ENCODE assay signal across 1 cellular context in genomic region chr6:15796130-15796766, GRCh38.
TF ChIP-seq lines count a peak whose summit lies in the region.

No MANE protein-coding gene starts in this region.

TF ChIP-seq in WTC11, 78 proteins besides CTCF, POLR2A, EP300 and RAD21 (continued from another document):
- TF ChIP-seq, protein P1, sequence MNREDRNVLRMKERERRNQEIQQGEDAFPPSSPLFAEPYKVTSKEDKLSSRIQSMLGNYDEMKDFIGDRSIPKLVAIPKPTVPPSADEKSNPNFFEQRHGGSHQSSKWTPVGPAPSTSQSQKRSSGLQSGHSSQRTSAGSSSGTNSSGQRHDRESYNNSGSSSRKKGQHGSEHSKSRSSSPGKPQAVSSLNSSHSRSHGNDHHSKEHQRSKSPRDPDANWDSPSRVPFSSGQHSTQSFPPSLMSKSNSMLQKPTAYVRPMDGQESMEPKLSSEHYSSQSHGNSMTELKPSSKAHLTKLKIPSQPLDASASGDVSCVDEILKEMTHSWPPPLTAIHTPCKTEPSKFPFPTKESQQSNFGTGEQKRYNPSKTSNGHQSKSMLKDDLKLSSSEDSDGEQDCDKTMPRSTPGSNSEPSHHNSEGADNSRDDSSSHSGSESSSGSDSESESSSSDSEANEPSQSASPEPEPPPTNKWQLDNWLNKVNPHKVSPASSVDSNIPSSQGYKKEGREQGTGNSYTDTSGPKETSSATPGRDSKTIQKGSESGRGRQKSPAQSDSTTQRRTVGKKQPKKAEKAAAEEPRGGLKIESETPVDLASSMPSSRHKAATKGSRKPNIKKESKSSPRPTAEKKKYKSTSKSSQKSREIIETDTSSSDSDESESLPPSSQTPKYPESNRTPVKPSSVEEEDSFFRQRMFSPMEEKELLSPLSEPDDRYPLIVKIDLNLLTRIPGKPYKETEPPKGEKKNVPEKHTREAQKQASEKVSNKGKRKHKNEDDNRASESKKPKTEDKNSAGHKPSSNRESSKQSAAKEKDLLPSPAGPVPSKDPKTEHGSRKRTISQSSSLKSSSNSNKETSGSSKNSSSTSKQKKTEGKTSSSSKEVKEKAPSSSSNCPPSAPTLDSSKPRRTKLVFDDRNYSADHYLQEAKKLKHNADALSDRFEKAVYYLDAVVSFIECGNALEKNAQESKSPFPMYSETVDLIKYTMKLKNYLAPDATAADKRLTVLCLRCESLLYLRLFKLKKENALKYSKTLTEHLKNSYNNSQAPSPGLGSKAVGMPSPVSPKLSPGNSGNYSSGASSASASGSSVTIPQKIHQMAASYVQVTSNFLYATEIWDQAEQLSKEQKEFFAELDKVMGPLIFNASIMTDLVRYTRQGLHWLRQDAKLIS (CRISPR knock-in tag; IDR thresholded peaks at IDR 0.05; ENCODE audit: borderline replicate concordance), result no peak
- TF ChIP-seq ATF1 (CRISPR knock-in tag; IDR thresholded peaks at IDR 0.05) (no peak), NFE2L1 (CRISPR knock-in tag; IDR thresholded peaks at IDR 0.05) (no peak), RELA (CRISPR knock-in tag; IDR thresholded peaks at IDR 0.05; ENCODE audit: borderline replicate concordance) (no peak), PRRX2 (CRISPR knock-in tag; IDR thresholded peaks at IDR 0.05) (no peak), FOXP4 (CRISPR knock-in tag; IDR thresholded peaks at IDR 0.05) (no peak), ZNF425 (CRISPR knock-in tag; conservative IDR thresholded peaks at IDR 0.05) (no peak), RORB (CRISPR knock-in tag; IDR thresholded peaks at IDR 0.05) (no peak), ZNF263 (CRISPR knock-in tag; IDR thresholded peaks at IDR 0.05; ENCODE audit: low read depth) (no peak), HMGA2 (CRISPR knock-in tag; IDR thresholded peaks at IDR 0.05) (no peak), NFATC4 (CRISPR knock-in tag; IDR thresholded peaks at IDR 0.05) (no peak)
- TF ChIP-seq, protein P2, sequence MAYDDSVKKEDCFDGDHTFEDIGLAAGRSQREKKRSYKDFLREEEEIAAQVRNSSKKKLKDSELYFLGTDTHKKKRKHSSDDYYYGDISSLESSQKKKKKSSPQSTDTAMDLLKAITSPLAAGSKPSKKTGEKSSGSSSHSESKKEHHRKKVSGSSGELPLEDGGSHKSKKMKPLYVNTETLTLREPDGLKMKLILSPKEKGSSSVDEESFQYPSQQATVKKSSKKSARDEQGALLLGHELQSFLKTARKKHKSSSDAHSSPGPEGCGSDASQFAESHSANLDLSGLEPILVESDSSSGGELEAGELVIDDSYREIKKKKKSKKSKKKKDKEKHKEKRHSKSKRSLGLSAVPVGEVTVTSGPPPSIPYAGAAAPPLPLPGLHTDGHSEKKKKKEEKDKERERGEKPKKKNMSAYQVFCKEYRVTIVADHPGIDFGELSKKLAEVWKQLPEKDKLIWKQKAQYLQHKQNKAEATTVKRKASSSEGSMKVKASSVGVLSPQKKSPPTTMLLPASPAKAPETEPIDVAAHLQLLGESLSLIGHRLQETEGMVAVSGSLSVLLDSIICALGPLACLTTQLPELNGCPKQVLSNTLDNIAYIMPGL (CRISPR knock-in tag; IDR thresholded peaks at IDR 0.05), result no peak
- TF ChIP-seq, protein P3, sequence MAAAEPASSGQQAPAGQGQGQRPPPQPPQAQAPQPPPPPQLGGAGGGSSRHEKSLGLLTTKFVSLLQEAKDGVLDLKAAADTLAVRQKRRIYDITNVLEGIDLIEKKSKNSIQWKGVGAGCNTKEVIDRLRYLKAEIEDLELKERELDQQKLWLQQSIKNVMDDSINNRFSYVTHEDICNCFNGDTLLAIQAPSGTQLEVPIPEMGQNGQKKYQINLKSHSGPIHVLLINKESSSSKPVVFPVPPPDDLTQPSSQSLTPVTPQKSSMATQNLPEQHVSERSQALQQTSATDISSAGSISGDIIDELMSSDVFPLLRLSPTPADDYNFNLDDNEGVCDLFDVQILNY (CRISPR knock-in tag; IDR thresholded peaks at IDR 0.05), result no peak
